11 cellular contexts compared by ENCODE assay signal in genomic region chr10:5070648-5071410, GRCh38. TPM values are rescaled to one million over a fixed set of nuclear protein-coding genes. Genes with fewer than 3 reads are reported as not detected.
A peak's percentile ranks its signal among the peaks of the same experiment; 100 is the strongest.
DNase-seq lines count a peak whose midpoint lies in the region; TF ChIP-seq lines count a peak whose summit lies in the region.
"Had no signal": no experiment of that assay in that cellular context is flagged by ENCODE, and none has a peak within 500 bp of the region (broad histone marks: within the 10 kb centered on the region; RNA-seq: fewer than 3 reads in every experiment).

No MANE protein-coding gene starts in this region.

- H3K27me3 ChIP-seq in esophagus squamous epithelium (no peaks in the 10 kb centered on the region), muscle layer of colon (ENCODE audit: control insufficient read depth in 1 of 2, insufficient read depth in 2 of 2, low read length in 2 of 2) (no peaks in the 10 kb centered on the region), tibial nerve (no peaks in the 10 kb centered on the region)
- no peaks in the 10 kb centered on the region for H3K27me3 ChIP-seq in effector memory CD4-positive, alpha-beta T cell (replicated peaks; ENCODE audit: control insufficient read depth, insufficient read depth, low read length, poor library complexity, severe bottlenecking)

- TF ChIP-seq EP300 in tibial nerve (IDR thresholded peaks at IDR 0.05) = no peak

- TF ChIP-seq POLR2A in esophagus squamous epithelium (IDR thresholded peaks at IDR 0.05) (no peak), tibial nerve (IDR thresholded peaks at IDR 0.05) (no peak)

- TF ChIP-seq CTCF in esophagus squamous epithelium (IDR thresholded peaks at IDR 0.05) (no peak), tibial nerve (IDR thresholded peaks at IDR 0.05) (no peak)

- intact Hi-C loops in esophagus squamous epithelium (cut with DNase I) = no loop called here

- DNase-seq in SK-N-MC (ENCODE audit: low read depth, low spot score) = no peak
- DNase-seq in esophagus squamous epithelium (lab: John Stamatoyannopoulos, UW) = no peak
- no peak for DNase-seq in tibial nerve (ENCODE audit: low spot score in 2 of 2)
- DNase-seq in ecto neural progenitor cell (ENCODE audit: low spot score) = no peak
- DNase-seq in NCI-H1436 treated with DMSO at 0.1 percent for 48 hours (lab: John Stamatoyannopoulos, UW) = no peak
- DNase-seq in A172 (ENCODE audit: low spot score) = no peak
- DNase-seq in effector memory CD4-positive, alpha-beta T cell = no peak
- DNase-seq: activated CD4-positive, alpha-beta T cell treated with anti-CD3 and anti-CD28 coated beads for 36 hours; stimulated activated naive CD8-positive, alpha-beta T cell treated with anti-CD3 and anti-CD28 coated beads, Interleukin-15, amount 100 ng/mL, for 72 hours had no signal

- H3K27ac ChIP-seq in SK-N-MC (peak overlapping the region; percentile 64; the same call in 1 of the 2 replicates), esophagus squamous epithelium (peak overlapping the region; percentile 78 to 93 (median 86)), muscle layer of colon (ENCODE audit: low read depth, low read length) (peak overlapping the region; percentile 7), tibial nerve (peak overlapping the region; percentile 31 to 85 (median 80))
- H3K27ac ChIP-seq in effector memory CD4-positive, alpha-beta T cell (ENCODE audit: insufficient read depth, low read length, poor library complexity, severe bottlenecking) = no peak overlapping the region
- H3K27ac ChIP-seq: RWPE1 had no signal

- no peak overlapping the region for H3K9ac ChIP-seq in SK-N-MC (ENCODE audit: insufficient read length)
- no peak overlapping the region for H3K9ac ChIP-seq in muscle layer of colon (ENCODE audit: low read length)

- peaks cover 24 to 37% (median 28%) of the 10 kb centered on the region in 3 donors for H3K4me1 ChIP-seq in esophagus squamous epithelium
- peaks cover 19% of the 10 kb centered on the region for H3K4me1 ChIP-seq in muscle layer of colon (ENCODE audit: insufficient read depth, low read length)
- peaks cover 0 to 24% (median 6%) of the 10 kb centered on the region in 4 donors for H3K4me1 ChIP-seq in tibial nerve
- no peaks in the 10 kb centered on the region for H3K4me1 ChIP-seq in effector memory CD4-positive, alpha-beta T cell (ENCODE audit: control insufficient read depth, insufficient read depth, low read length, poor library complexity, severe bottlenecking)

- H3K36me3 ChIP-seq in SK-N-MC (ENCODE audit: insufficient read depth, low read length) (no peaks in the 10 kb centered on the region), esophagus squamous epithelium (no peaks in the 10 kb centered on the region), muscle layer of colon (ENCODE audit: insufficient read depth, low read length) (no peaks in the 10 kb centered on the region), tibial nerve (no peaks in the 10 kb centered on the region)
- no peaks in the 10 kb centered on the region for H3K36me3 ChIP-seq in effector memory CD4-positive, alpha-beta T cell (ENCODE audit: control insufficient read depth, insufficient read depth, low read length)

- H3K9me3 ChIP-seq in SK-N-MC (ENCODE audit: low read depth, low read length) (no peaks in the 10 kb centered on the region), esophagus squamous epithelium (no peaks in the 10 kb centered on the region), muscle layer of colon (ENCODE audit: low read length) (no peaks in the 10 kb centered on the region), tibial nerve (no peaks in the 10 kb centered on the region)
- H3K9me3 ChIP-seq in effector memory CD4-positive, alpha-beta T cell (ENCODE audit: control insufficient read depth, low read length) = no peaks in the 10 kb centered on the region

- H3K4me3 ChIP-seq in SK-N-MC (no peak overlapping the region), esophagus squamous epithelium (peak overlapping the region in 1 of 4 donors; percentile 43), muscle layer of colon (ENCODE audit: low read depth in 1 of 2, low read length in 2 of 2) (no peak overlapping the region), tibial nerve (peak overlapping the region in 1 of 4 donors; percentile 6)
- H3K4me3 ChIP-seq in effector memory CD4-positive, alpha-beta T cell (ENCODE audit: insufficient read depth, low read depth, low read length, poor library complexity, severe bottlenecking) = no peak overlapping the region

RNA-seq across cellular contexts. Expression of gene AKR1C3, which starts 23.4 kb away (rescaled TPM):
- total RNA-seq in esophagus squamous epithelium (100 to 1,000 TPM in 2 of 4 donors, 10 to 100 TPM in 2; 45.6 to 149 (median 91.0) TPM), tibial nerve (10 to 100 TPM; 31.5 to 55.8 (median 43.1) TPM)
- total RNA-seq in A172 (2014; rRNA removed; shearing (Covaris generic)) = 45.3 and 120 TPM in 2 replicates
